Comparison of ENCODE assay signal across 23 cellular contexts in the genomic region with DNA sequence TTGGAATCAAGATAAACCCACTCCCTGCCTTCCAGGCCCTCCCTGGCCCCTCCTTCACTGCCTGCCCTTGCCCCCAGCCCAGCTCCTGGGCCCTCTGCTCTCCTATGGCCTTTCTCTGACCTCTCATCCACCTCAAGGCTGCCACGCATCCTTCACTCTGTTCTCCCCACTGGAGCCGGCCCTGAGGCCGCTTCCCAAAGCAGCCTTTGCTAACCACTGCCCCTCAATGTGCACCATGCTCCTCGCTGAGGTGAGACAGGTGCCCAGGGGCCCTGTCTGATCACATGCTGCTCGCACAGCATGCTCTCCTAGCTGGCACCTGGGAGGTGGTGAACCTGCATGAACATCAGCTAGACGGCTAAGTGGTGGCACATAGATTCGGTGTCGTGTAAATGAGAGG.
DNase-seq lines count a peak whose midpoint lies in the region; ATAC-seq, FAIRE-seq and TF ChIP-seq lines count a peak whose summit lies in the region.
"Had no signal": no experiment of that assay in that cellular context is flagged by ENCODE, and none has a peak within 500 bp of the region (broad histone marks: within the 10 kb centered on the region; RNA-seq: fewer than 3 reads in every experiment).

No MANE protein-coding gene starts in this region.

- H3K9ac ChIP-seq in kidney (ENCODE audit: low read length in 2 of 2), result no peak overlapping the region

- peaks cover 23% of the 10 kb centered on the region for H3K27me3 Mint-ChIP-seq in activated T-cell treated with anti-CD3 and anti-CD28 coated beads, Interleukin-2, amount 50 U/mL, for 24 hours
- peaks cover 25% of the 10 kb centered on the region for H3K27me3 Mint-ChIP-seq in activated CD8-positive, alpha-beta memory T cell treated with anti-CD3 and anti-CD28 coated beads, Interleukin-2, amount 10 ng/mL, durations not matched to agents 7 days and 5 days

- H3K27ac ChIP-seq in kidney (ENCODE audit: low read depth in 2 of 2, low read length in 2 of 2), result no peak overlapping the region
- H3K27ac ChIP-seq: PC-9, RWPE1 had no signal

- no peak overlapping the region for H3K27ac Mint-ChIP-seq in activated T-cell treated with anti-CD3 and anti-CD28 coated beads, Interleukin-2, amount 50 U/mL, for 24 hours
- H3K27ac Mint-ChIP-seq in activated CD8-positive, alpha-beta memory T cell treated with anti-CD3 and anti-CD28 coated beads, Interleukin-2, amount 10 ng/mL, durations not matched to agents 7 days and 5 days, result no peak overlapping the region
- H3K27ac Mint-ChIP-seq: CD8-positive, alpha-beta T cell; GM23338 had no signal

- no peaks in the 10 kb centered on the region for H3K36me3 ChIP-seq in kidney (ENCODE audit: control insufficient read depth in 1 of 2, insufficient read depth in 2 of 2, low read length in 2 of 2)

- peaks cover 7% of the 10 kb centered on the region for H3K4me1 Mint-ChIP-seq in activated T-cell treated with anti-CD3 and anti-CD28 coated beads, Interleukin-2, amount 50 U/mL, for 24 hours (ENCODE audit: low read depth)
- peaks cover 2% of the 10 kb centered on the region for H3K4me1 Mint-ChIP-seq in activated CD8-positive, alpha-beta memory T cell treated with anti-CD3 and anti-CD28 coated beads, Interleukin-2, amount 10 ng/mL, durations not matched to agents 7 days and 5 days

- CTCF ChIA-PET in activated CD8-positive, alpha-beta memory T cell treated with anti-CD3 and anti-CD28 coated beads, Interleukin-2, amount 10 ng/mL, durations not matched to agents 7 days and 5 days (lab: Charles Lee), result no interaction called here

- no peak overlapping the region for H3K4me3 Mint-ChIP-seq in activated T-cell treated with anti-CD3 and anti-CD28 coated beads, Interleukin-2, amount 50 U/mL, for 24 hours
- H3K4me3 Mint-ChIP-seq in activated CD8-positive, alpha-beta memory T cell treated with anti-CD3 and anti-CD28 coated beads, Interleukin-2, amount 10 ng/mL, durations not matched to agents 7 days and 5 days, result no peak overlapping the region
- H3K4me3 Mint-ChIP-seq: CD8-positive, alpha-beta T cell; GM23338 had no signal

- intact Hi-C loops in kidney (cut with DNase I), result no loop called here
- intact Hi-C loops in sciatic nerve (cut with DNase I), result no loop called here

- no peak for ATAC-seq in activated CD8-positive, alpha-beta memory T cell treated with anti-CD3 and anti-CD28 coated beads, Interleukin-2, amount 10 ng/mL, durations not matched to agents 7 days and 5 days
- ATAC-seq in sciatic nerve (no peak), HG03378 (IDR thresholded peaks at IDR 0.05; ENCODE audit: unreplicated experiment) (no peak)
- ATAC-seq: CD8-positive, alpha-beta T cell; GM23338 had no signal

- peak; percentile 11 for DNase-seq in activated T-cell treated with anti-CD3 and anti-CD28 coated beads, Interleukin-2, amount 50 U/mL, for 24 hours
- DNase-seq in activated T-cell treated with anti-CD3 and anti-CD28 coated beads, Interleukin-2, amount 50 U/mL, for 1 hour, result no peak
- peak; percentile 35 for DNase-seq in activated CD8-positive, alpha-beta memory T cell treated with anti-CD3 and anti-CD28 coated beads, Interleukin-2, amount 10 ng/mL, durations not matched to agents 7 days and 5 days
- DNase-seq in kidney (peak; percentile 43), sciatic nerve (ENCODE audit: low spot score) (peak; percentile 37), middle frontal gyrus (ENCODE audit: extremely low spot score, low spot score) (no peak), HCEC 1CT (no peak)
- DNase-seq: 8988T, C1 segment of cervical spinal cord, DND-41, KBM-7, NCI-H1092 treated with DMSO at 0.1 percent for 48 hours, NCI-H2029, NCI-H2227 treated with DMSO at 0.1 percent for 48 hours, NCI-H510A, NCI-H748 treated with DMSO at 0.1 percent for 48 hours, PC-9, SIG-M5 had no signal

- H3K4me3 ChIP-seq in kidney (ENCODE audit: low read length in 2 of 2), result no peak overlapping the region
- H3K4me3 ChIP-seq: GM23338, PC-9 had no signal

- peaks cover 0 to 2% of the 10 kb centered on the region in 2 donors for H3K4me1 ChIP-seq in kidney (ENCODE audit: control insufficient read depth in 1 of 2, insufficient read depth in 1 of 2, low read depth in 1 of 2, low read length in 2 of 2)

- FAIRE-seq in kidney (lab: Jason Lieb, UNC), result no peak
- FAIRE-seq: GM12891 had no signal

- H3K36me3 Mint-ChIP-seq in activated T-cell treated with anti-CD3 and anti-CD28 coated beads, Interleukin-2, amount 50 U/mL, for 24 hours (ENCODE audit: low read depth), result no peaks in the 10 kb centered on the region
- no peaks in the 10 kb centered on the region for H3K36me3 Mint-ChIP-seq in activated CD8-positive, alpha-beta memory T cell treated with anti-CD3 and anti-CD28 coated beads, Interleukin-2, amount 10 ng/mL, durations not matched to agents 7 days and 5 days
- H3K36me3 Mint-ChIP-seq: CD8-positive, alpha-beta T cell had no signal

- no peak for TF ChIP-seq CTCF in kidney (IDR thresholded peaks at IDR 0.05; ENCODE audit: borderline replicate concordance, extremely low read depth, insufficient read depth)

- no peaks in the 10 kb centered on the region for H3K9me3 Mint-ChIP-seq in activated T-cell treated with anti-CD3 and anti-CD28 coated beads, Interleukin-2, amount 50 U/mL, for 24 hours
- no peaks in the 10 kb centered on the region for H3K9me3 Mint-ChIP-seq in activated CD8-positive, alpha-beta memory T cell treated with anti-CD3 and anti-CD28 coated beads, Interleukin-2, amount 10 ng/mL, durations not matched to agents 7 days and 5 days (ENCODE audit: low read depth)
- H3K9me3 Mint-ChIP-seq: CD8-positive, alpha-beta T cell; GM23338 had no signal

- no peaks in the 10 kb centered on the region for H3K9me3 ChIP-seq in kidney (ENCODE audit: control insufficient read depth in 1 of 2, low read length in 2 of 2)

Comparison
In these comparisons a context has a peak if more than half of its experiments do, and no peak if none do; other contexts are left out.
1. DNase-seq: peak in activated T-cell treated with anti-CD3 and anti-CD28 coated beads, Interleukin-2, amount 50 U/mL, for 24 hours (single experiment), activated CD8-positive, alpha-beta memory T cell treated with anti-CD3 and anti-CD28 coated beads, Interleukin-2, amount 10 ng/mL, durations not matched to agents 7 days and 5 days (single experiment), kidney (single experiment) and sciatic nerve (single experiment); none in activated T-cell treated with anti-CD3 and anti-CD28 coated beads, Interleukin-2, amount 50 U/mL, for 1 hour (single experiment), middle frontal gyrus (single experiment) and HCEC 1CT (single experiment).